1 cellular context compared by ENCODE assay signal in the genomic region with DNA sequence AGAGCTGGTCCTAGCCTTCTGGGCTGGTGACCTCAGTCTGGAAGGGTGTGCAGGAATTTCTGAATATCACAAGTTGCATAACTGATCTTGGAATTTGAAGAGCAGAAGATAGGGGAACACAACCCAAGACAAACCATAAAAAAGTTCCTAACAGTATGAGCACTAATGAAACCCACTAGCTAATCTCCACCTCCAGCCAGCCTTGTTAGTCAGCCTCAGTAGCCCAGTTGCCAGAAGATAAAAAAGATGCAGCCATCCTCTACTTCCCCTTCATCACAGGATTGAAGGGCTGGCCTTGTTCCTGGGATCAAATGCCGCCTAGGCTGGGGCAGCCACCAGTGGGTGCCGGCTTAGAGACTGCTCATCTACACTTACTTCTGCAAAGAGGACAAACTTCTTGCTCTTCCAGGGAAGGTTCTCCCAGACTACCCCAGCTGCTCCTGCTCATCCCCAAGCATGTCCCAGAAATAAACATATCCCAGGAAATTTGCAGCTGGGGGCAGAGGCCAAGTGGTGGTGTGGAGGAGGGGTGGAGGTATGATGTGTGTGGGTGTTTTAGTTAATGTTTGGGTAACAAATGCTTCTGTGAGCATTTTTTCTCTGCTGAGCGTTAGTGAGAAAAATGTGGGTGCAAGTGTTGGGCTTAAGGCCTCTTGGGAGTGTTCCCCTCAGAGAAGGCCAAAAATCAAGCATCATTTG.
TF ChIP-seq lines count a peak whose summit lies in the region.

No MANE protein-coding gene starts in this region.

TF ChIP-seq in HepG2, 621 proteins besides CTCF, POLR2A, EP300 and RAD21:
- TF ChIP-seq NCOA1 (CRISPR knock-in tag; IDR thresholded peaks at IDR 0.05), result no peak
- TF ChIP-seq ZSCAN22 (CRISPR knock-in tag; IDR thresholded peaks at IDR 0.05), result no peak
- TF ChIP-seq ZNF350 (CRISPR knock-in tag; IDR thresholded peaks at IDR 0.05; ENCODE audit: borderline replicate concordance, low read depth), result no peak
- TF ChIP-seq ZFP1 (CRISPR knock-in tag; IDR thresholded peaks at IDR 0.05), result no peak
- no peak for TF ChIP-seq MAF1 (CRISPR knock-in tag; IDR thresholded peaks at IDR 0.05; ENCODE audit: borderline replicate concordance)
- no peak for TF ChIP-seq ZNF335 (CRISPR knock-in tag; IDR thresholded peaks at IDR 0.05)
- no peak for TF ChIP-seq PTBP1 (IDR thresholded peaks at IDR 0.05; ENCODE audit: low read depth, low read length, poor library complexity, severe bottlenecking)
- TF ChIP-seq ZNF20 (CRISPR knock-in tag; IDR thresholded peaks at IDR 0.05), result no peak
- no peak for TF ChIP-seq IRX3 (CRISPR knock-in tag; IDR thresholded peaks at IDR 0.05; ENCODE audit: borderline replicate concordance, low read depth)
- no peak for TF ChIP-seq ZSCAN20 (CRISPR knock-in tag; IDR thresholded peaks at IDR 0.05; ENCODE audit: borderline replicate concordance)
- TF ChIP-seq ZFP82 (CRISPR knock-in tag; IDR thresholded peaks at IDR 0.05; ENCODE audit: borderline replicate concordance), result no peak
- TF ChIP-seq TCF7L2 (IDR thresholded peaks at IDR 0.05; ENCODE audit: low read depth, low read length), result no peak
- TF ChIP-seq SATB2 (CRISPR knock-in tag; IDR thresholded peaks at IDR 0.05), result no peak
- no peak for TF ChIP-seq ZNF549 (CRISPR knock-in tag; IDR thresholded peaks at IDR 0.05)
- no peak for TF ChIP-seq MLLT10 (CRISPR knock-in tag; IDR thresholded peaks at IDR 0.05)
